In genomic region chr7:31882187-31882586, GRCh38 we compare ENCODE assay signal across 10 cellular contexts.
DNase-seq lines count a peak whose midpoint lies in the region; ATAC-seq and TF ChIP-seq lines count a peak whose summit lies in the region.
"Had no signal": no experiment of that assay in that cellular context is flagged by ENCODE, and none has a peak within 500 bp of the region (broad histone marks: within the 10 kb centered on the region; RNA-seq: fewer than 3 reads in every experiment).

No MANE protein-coding gene starts in this region.

- no peak overlapping the region for H3K27ac ChIP-seq in ACC112 (ENCODE audit: low read depth, low read length)
- no peak overlapping the region for H3K27ac ChIP-seq in endodermal cell (ENCODE audit: low read depth, low read length)
- H3K27ac ChIP-seq in mesenchymal stem cell (ENCODE audit: low read length, poor library complexity, severe bottlenecking): peak overlapping the region; percentile 47

- H3K18ac ChIP-seq in mesenchymal stem cell (ENCODE audit: low read depth in 1 of 2, low read length in 2 of 2): peak overlapping the region; percentile 46 to 82

- H3K4me3 ChIP-seq in ACC112 (ENCODE audit: low read depth, low read length) (peak overlapping the region; percentile 5; the same call in 1 of the 2 replicates), MG63 (no peak overlapping the region), endodermal cell (ENCODE audit: low read length) (no peak overlapping the region), mesenchymal stem cell (ENCODE audit: insufficient read depth in 1 of 2, low read depth in 1 of 2, low read length in 2 of 2) (no peak overlapping the region)

- H3K4ac ChIP-seq in mesenchymal stem cell (ENCODE audit: low read depth in 1 of 2, low read length in 2 of 2): peak overlapping the region in 1 of 2 experiments; percentile 79

- peak; percentile 53 for TF ChIP-seq CTCF in endodermal cell (conservative IDR thresholded peaks at IDR 0.05)

- no peak overlapping the region for H3K27ac Mint-ChIP-seq in endodermal cell
- H3K27ac Mint-ChIP-seq: B cell, T-cell had no signal

- no peaks in the 10 kb centered on the region for H3K79me2 ChIP-seq in ACC112 (ENCODE audit: control insufficient read depth, insufficient read depth, low read length, unreplicated experiment)

- peak; percentile 97 for DNase-seq in MG63
- peak; percentile 57 for DNase-seq in endodermal cell
- DNase-seq in mesenchymal stem cell: no peak
- no peak for DNase-seq in stimulated activated CD4-positive, alpha-beta T cell treated with anti-CD3 and anti-CD28 coated beads, Interleukin-2, amount 100 ng/mL, for 48 hours
- no peak for DNase-seq in RPMI8226
- DNase-seq: T-cell had no signal

- H3K27me3 ChIP-seq in ACC112 (ENCODE audit: insufficient read depth, low read length) (no peaks in the 10 kb centered on the region), MG63 (no peaks in the 10 kb centered on the region), endodermal cell (ENCODE audit: control insufficient read depth, insufficient read depth, low read length, poor library complexity, severe bottlenecking) (no peaks in the 10 kb centered on the region), mesenchymal stem cell (ENCODE audit: control insufficient read depth in 1 of 2, insufficient read depth in 1 of 2, low read length in 2 of 2) (no peaks in the 10 kb centered on the region)

- H3K36me3 ChIP-seq in ACC112 (ENCODE audit: insufficient read depth, low read length) (no peaks in the 10 kb centered on the region), MG63 (peaks cover 20% of the 10 kb centered on the region), endodermal cell (ENCODE audit: control insufficient read depth, insufficient read depth, low read length) (no peaks in the 10 kb centered on the region), mesenchymal stem cell (ENCODE audit: control insufficient read depth in 1 of 2, insufficient read depth in 2 of 2, low read depth in 1 of 2, low read length in 2 of 2) (peaks cover 3 to 15% of the 10 kb centered on the region in 2 experiments)

- H3K4me1 ChIP-seq in ACC112 (ENCODE audit: control insufficient read depth, insufficient read depth, low read length, unreplicated experiment) (peaks cover 26% of the 10 kb centered on the region), endodermal cell (ENCODE audit: control insufficient read depth, insufficient read depth, low read length) (no peaks in the 10 kb centered on the region), mesenchymal stem cell (ENCODE audit: control insufficient read depth, insufficient read depth, low read depth, low read length) (peaks cover 3% of the 10 kb centered on the region)

- H3K4me1 Mint-ChIP-seq in endodermal cell: no peaks in the 10 kb centered on the region
- H3K4me1 Mint-ChIP-seq: B cell, T-cell had no signal

- H3K9me3 Mint-ChIP-seq in endodermal cell: peaks cover 3% of the 10 kb centered on the region

- peak overlapping the region; percentile 54 for H2AK5ac ChIP-seq in mesenchymal stem cell (ENCODE audit: low read length, severe bottlenecking)

- H2BK15ac ChIP-seq in mesenchymal stem cell (ENCODE audit: low read depth, poor library complexity, severe bottlenecking): no peak overlapping the region

- peak overlapping the region in 1 of 2 experiments; percentile 31 for H2BK12ac ChIP-seq in mesenchymal stem cell (ENCODE audit: low read length in 2 of 2)

- no peak overlapping the region for H2BK5ac ChIP-seq in mesenchymal stem cell (ENCODE audit: low read depth, low read length, poor library complexity, severe bottlenecking)

- 72 to 75% methylated on average over 2 to 4 of the region's 4 CpGs for WGBS in endodermal cell (ENCODE audit: insufficient coverage in 1 of 2, insufficient read length in 1 of 2), 2 experiments
- 81% methylated on average over 4 of the region's 4 CpGs for WGBS in mesenchymal stem cell

- H3K79me1 ChIP-seq in mesenchymal stem cell (replicated peaks; ENCODE audit: low read length, poor library complexity, severe bottlenecking): peaks cover 17% of the 10 kb centered on the region

- no peak overlapping the region for H3K4me2 ChIP-seq in mesenchymal stem cell (ENCODE audit: low read length, poor library complexity, severe bottlenecking)

- H2AFZ ChIP-seq in ACC112 (ENCODE audit: low read length, unreplicated experiment) (peak overlapping the region; percentile 80), mesenchymal stem cell (ENCODE audit: low read depth, low read length) (no peak overlapping the region)

- H4K8ac ChIP-seq in mesenchymal stem cell (ENCODE audit: low read length): peak overlapping the region; percentile 56

- no peak overlapping the region for H3K23ac ChIP-seq in mesenchymal stem cell (ENCODE audit: low read length in 2 of 2)

- no peak overlapping the region for H2BK120ac ChIP-seq in mesenchymal stem cell (ENCODE audit: low read depth, low read length)

- no peaks in the 10 kb centered on the region for H3K36me3 Mint-ChIP-seq in endodermal cell (ENCODE audit: low read depth)
- H3K36me3 Mint-ChIP-seq: T-cell had no signal

- no peak overlapping the region for H3K4me3 Mint-ChIP-seq in endodermal cell
- H3K4me3 Mint-ChIP-seq: B cell, T-cell had no signal

- H3K9me3 ChIP-seq in MG63 (peaks cover 3% of the 10 kb centered on the region; the same call in 1 of the 2 replicates), endodermal cell (ENCODE audit: control insufficient read depth, low read length) (no peaks in the 10 kb centered on the region), mesenchymal stem cell (ENCODE audit: control insufficient read depth, low read length) (no peaks in the 10 kb centered on the region)

- H3K14ac ChIP-seq in mesenchymal stem cell (ENCODE audit: low read length in 2 of 2): peak overlapping the region in 1 of 2 experiments; percentile 28

- no peak for ATAC-seq in HG02852 (IDR thresholded peaks at IDR 0.05; ENCODE audit: unreplicated experiment)
- ATAC-seq in GM19455 (IDR thresholded peaks at IDR 0.05; ENCODE audit: unreplicated experiment): no peak
- ATAC-seq: T-cell had no signal

- H3K9ac ChIP-seq in endodermal cell (ENCODE audit: extremely low read depth, low read length, poor library complexity, severe bottlenecking): no peak overlapping the region
- peak overlapping the region; percentile 37 for H3K9ac ChIP-seq in mesenchymal stem cell (ENCODE audit: low read length)

- H3K27me3 Mint-ChIP-seq in endodermal cell (ENCODE audit: insufficient read depth): peaks cover 4% of the 10 kb centered on the region
- H3K27me3 Mint-ChIP-seq: B cell, T-cell had no signal

- no peak overlapping the region for H4K91ac ChIP-seq in mesenchymal stem cell (ENCODE audit: low read length)

Comparison
In these comparisons a context has a peak if more than half of its experiments do, and no peak if none do; other contexts are left out.
1. DNase-seq: peak in MG63 (single experiment) and endodermal cell (single experiment); none in mesenchymal stem cell (single experiment), stimulated activated CD4-positive, alpha-beta T cell treated with anti-CD3 and anti-CD28 coated beads, Interleukin-2, amount 100 ng/mL, for 48 hours (0 of 2) and RPMI8226 (single experiment).